Comparison of ENCODE assay signal across 8 cellular contexts in the genomic region with DNA sequence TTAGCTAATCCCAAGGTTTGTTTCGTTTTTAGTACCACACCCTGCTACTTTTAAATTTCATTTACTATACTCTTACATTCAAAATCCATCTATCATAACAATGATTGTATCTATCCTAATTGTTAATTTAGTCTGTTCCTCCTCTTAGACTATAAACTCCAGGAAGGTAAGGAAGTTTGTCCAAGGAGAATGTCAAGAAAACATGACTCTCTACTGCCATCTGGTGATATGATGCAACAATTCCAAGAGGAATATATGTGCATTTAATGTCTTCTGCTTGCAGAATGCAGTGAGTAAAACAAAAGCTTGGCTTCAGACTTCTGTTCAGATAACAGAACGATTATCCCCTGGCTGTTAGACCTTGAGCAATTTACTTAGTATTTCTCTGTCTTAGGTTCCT.
DNase-seq lines count a peak whose midpoint lies in the region; ATAC-seq and TF ChIP-seq lines count a peak whose summit lies in the region.

No MANE protein-coding gene starts in this region.

- DNase-seq in GM12865 (ENCODE audit: low read depth) = peak; percentile 49
- peak; percentile 23 to 61 for DNase-seq in NCI-H446 (lab: John Stamatoyannopoulos, UW)
- no peak for DNase-seq in breast epithelium (ENCODE audit: low spot score in 2 of 2)
- peak; percentile 75 for DNase-seq in mesendoderm
- DNase-seq in effector CD8-positive, alpha-beta T cell (lab: John Stamatoyannopoulos, UW) = no peak
- DNase-seq in MG63 = no peak
- DNase-seq in NCI-H187 (lab: John Stamatoyannopoulos, UW) = no peak

- no peak overlapping the region for H4K8ac ChIP-seq in mesendoderm (ENCODE audit: low read depth, low read length)

- no peak overlapping the region for H2BK5ac ChIP-seq in mesendoderm (ENCODE audit: low read length)

- no peak overlapping the region for H2BK120ac ChIP-seq in mesendoderm (ENCODE audit: low read depth, low read length)

- H3K27ac ChIP-seq in breast epithelium = no peak overlapping the region
- H3K27ac ChIP-seq in mesendoderm (ENCODE audit: low read depth, low read length) = no peak overlapping the region

- H2BK15ac ChIP-seq in mesendoderm (replicated peaks; ENCODE audit: low read depth) = no peak overlapping the region

- no peak overlapping the region for H3K9ac ChIP-seq in mesendoderm (ENCODE audit: low read length)

- H3K4me1 ChIP-seq in breast epithelium = no peaks in the 10 kb centered on the region
- H3K4me1 ChIP-seq in mesendoderm (ENCODE audit: control insufficient read depth, low read depth, low read length) = no peaks in the 10 kb centered on the region

- no peak overlapping the region for H3K4me2 ChIP-seq in mesendoderm (ENCODE audit: low read length)

- WGBS in mesendoderm (ENCODE audit: extremely low coverage, insufficient coverage, low lambda C conversion rate) = 100% methylated on average over 1 of the region's 2 CpGs

- no peak overlapping the region for H3K56ac ChIP-seq in mesendoderm (ENCODE audit: low read length)

- H3K18ac ChIP-seq in mesendoderm (ENCODE audit: low read length) = no peak overlapping the region

- H2AK5ac ChIP-seq in mesendoderm (ENCODE audit: low read length) = no peak overlapping the region

- H3K4me3 ChIP-seq in GM12865 (ENCODE audit: low read depth, low read length) = no peak overlapping the region
- H3K4me3 ChIP-seq in breast epithelium = no peak overlapping the region
- no peak overlapping the region for H3K4me3 ChIP-seq in mesendoderm (ENCODE audit: low read length)
- no peak overlapping the region for H3K4me3 ChIP-seq in MG63

- TF ChIP-seq CTCF in GM12865 (IDR thresholded peaks at IDR 0.05; ENCODE audit: insufficient read depth, low read depth, low read length, missing control alignments) (peak; percentile 52), breast epithelium (IDR thresholded peaks at IDR 0.05) (peak; percentile 22 to 40 (median 38))

- no peak for TF ChIP-seq POLR2A in breast epithelium (IDR thresholded peaks at IDR 0.05)

- H3K9me3 ChIP-seq in breast epithelium (no peaks in the 10 kb centered on the region), MG63 (peaks cover 2% of the 10 kb centered on the region; the same call in 1 of the 2 replicates)

- H4K5ac ChIP-seq in mesendoderm (ENCODE audit: low read length) = no peak overlapping the region

- H3K23ac ChIP-seq in mesendoderm (ENCODE audit: low read length) = no peak overlapping the region

- intact Hi-C loops in breast epithelium (cut with DNase I; ENCODE audit: low total_unique reads) = no loop called here

- ATAC-seq in HG02973 (IDR thresholded peaks at IDR 0.05; ENCODE audit: unreplicated experiment) = peak; percentile 80

- H3K27me3 ChIP-seq in breast epithelium (no peaks in the 10 kb centered on the region), mesendoderm (ENCODE audit: insufficient read depth, low read length, poor library complexity) (no peaks in the 10 kb centered on the region), MG63 (no peaks in the 10 kb centered on the region)

- no peaks in the 10 kb centered on the region for H3K79me1 ChIP-seq in mesendoderm (ENCODE audit: low read length)

- H3K79me2 ChIP-seq in mesendoderm (ENCODE audit: control insufficient read depth, insufficient read depth, low read length) = no peaks in the 10 kb centered on the region

- H3K36me3 ChIP-seq in breast epithelium = no peaks in the 10 kb centered on the region
- H3K36me3 ChIP-seq in mesendoderm (ENCODE audit: control insufficient read depth, insufficient read depth, low read length) = no peaks in the 10 kb centered on the region
- H3K36me3 ChIP-seq in MG63 = no peaks in the 10 kb centered on the region

- no peak overlapping the region for H3K4ac ChIP-seq in mesendoderm (ENCODE audit: low read depth, low read length)

Comparison
In these comparisons a context has a peak if more than half of its experiments do, and no peak if none do; other contexts are left out.
1. DNase-seq: peak in GM12865 (single experiment), NCI-H446 (2 of 2) and mesendoderm (single experiment); none in breast epithelium (0 of 2), effector CD8-positive, alpha-beta T cell (single experiment), MG63 (single experiment) and NCI-H187 (0 of 2).